8 cellular contexts compared by ENCODE assay signal in genomic region chr4:167021545-167022155, GRCh38.
DNase-seq lines count a peak whose midpoint lies in the region; ATAC-seq and TF ChIP-seq lines count a peak whose summit lies in the region.

No MANE protein-coding gene starts in this region.

- ATAC-seq in HG02759 (IDR thresholded peaks at IDR 0.05; ENCODE audit: unreplicated experiment) = peak; percentile 80

- H3K4me3 Mint-ChIP-seq in mesothelial cell of epicardium = no peak overlapping the region

- peak; percentile 98 for TF ChIP-seq CTCF in mesothelial cell of epicardium (IDR thresholded peaks at IDR 0.05; ENCODE audit: unreplicated experiment)

- no peak overlapping the region for H3K27ac Mint-ChIP-seq in mesothelial cell of epicardium

- H3K36me3 Mint-ChIP-seq in mesothelial cell of epicardium = no peaks in the 10 kb centered on the region

- no peaks in the 10 kb centered on the region for H3K27me3 Mint-ChIP-seq in mesothelial cell of epicardium (ENCODE audit: low read depth)

- DNase-seq in activated gamma-delta T cell treated with Interleukin-2 at 50 U/mL for 16 hours (peak; percentile 17), activated gamma-delta T cell (lab: John Stamatoyannopoulos, UW) (no peak), NCI-H2171 (lab: John Stamatoyannopoulos, UW) (peak; percentile 4), mesothelial cell of epicardium (ENCODE audit: low spot score in 2 of 2, unreplicated experiment in 2 of 2) (peak; percentile 38 to 77)
- peak; percentile 13 to 22 for DNase-seq in activated CD4-positive, alpha-beta T cell treated with anti-CD3 and anti-CD28 coated beads for 4 hours
- DNase-seq in effector CD8-positive, alpha-beta T cell (lab: John Stamatoyannopoulos, UW) = peak; percentile 29
- peak; percentile 29 for DNase-seq in stimulated activated CD8-positive, alpha-beta memory T cell treated with anti-CD3 and anti-CD28 coated beads, Interleukin-7, amount 100 ng/mL, for 24 hours (ENCODE audit: low read depth)

- H3K4me1 Mint-ChIP-seq in mesothelial cell of epicardium = no peaks in the 10 kb centered on the region

- no peaks in the 10 kb centered on the region for H3K9me3 Mint-ChIP-seq in mesothelial cell of epicardium
